ENCODE assay signal across 1 cellular context in the genomic region with DNA sequence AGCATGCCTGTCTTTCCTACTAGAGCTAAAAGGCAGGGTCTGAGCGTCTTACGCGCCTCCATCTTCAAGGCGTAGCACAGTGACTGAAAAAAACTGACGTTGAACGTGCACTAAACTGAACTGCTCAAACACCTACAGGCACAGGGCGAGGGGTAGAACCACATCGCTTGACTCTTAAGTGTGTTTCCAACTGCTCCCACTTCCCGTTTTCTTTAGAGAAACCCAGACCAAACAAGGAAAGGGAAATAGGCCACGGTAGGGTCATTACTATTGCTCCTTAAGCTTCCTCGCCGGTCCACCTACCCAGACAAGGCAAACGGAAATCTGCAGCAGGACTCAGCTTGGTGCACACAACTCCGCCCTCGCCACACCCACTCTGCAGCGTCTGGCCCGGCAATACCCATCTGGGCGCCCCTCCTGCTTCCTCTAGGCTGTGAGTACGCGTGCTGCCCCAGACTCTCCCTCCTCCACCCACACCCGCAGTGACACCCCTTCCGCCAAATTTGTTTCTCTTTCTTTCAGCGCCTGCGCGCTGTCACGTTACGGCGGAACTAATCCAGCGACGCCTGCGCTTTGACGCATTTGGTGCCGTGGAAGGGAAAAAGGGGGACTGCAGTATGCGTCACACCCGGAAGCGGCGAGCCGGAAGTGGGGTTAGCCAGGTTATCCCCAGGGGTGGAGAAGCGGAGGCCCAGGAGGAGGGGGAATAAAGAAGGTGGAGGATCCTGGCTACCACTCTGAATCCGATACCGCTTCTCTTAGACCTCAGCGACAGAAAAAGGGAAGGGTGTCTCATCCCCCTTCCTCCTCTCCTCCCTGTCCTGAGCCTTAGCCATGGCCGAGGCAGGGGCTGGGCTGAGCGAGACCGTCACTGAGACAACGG.
A peak's percentile ranks its signal among the peaks of the same experiment; 100 is the strongest.
TF ChIP-seq lines count a peak whose summit lies in the region.

A gene with protein sequence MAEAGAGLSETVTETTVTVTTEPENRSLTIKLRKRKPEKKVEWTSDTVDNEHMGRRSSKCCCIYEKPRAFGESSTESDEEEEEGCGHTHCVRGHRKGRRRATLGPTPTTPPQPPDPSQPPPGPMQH (plus strand): TSS at position 622 of the 883 bp plus-strand sequence. CDS start 213 bp downstream, at position 835.

TF ChIP-seq in SK-N-SH, 30 proteins besides CTCF, POLR2A, EP300 and RAD21 (continued from another document):
- peak; percentile 86 for TF ChIP-seq TAF1 (IDR thresholded peaks at IDR 0.05; ENCODE audit: borderline replicate concordance, low read depth, low read length)
- 0 out of 2 replicates have a peak, but pooled peaks have one; percentile 6 for TF ChIP-seq SMC3 (IDR thresholded peaks at IDR 0.05; ENCODE audit: low read depth, low read length)
- no peak for TF ChIP-seq MEF2A (IDR thresholded peaks at IDR 0.05; ENCODE audit: borderline replicate concordance, low read depth)
- no peak for TF ChIP-seq GATA2 (CRISPR knock-in tag; IDR thresholded peaks at IDR 0.05)
- TF ChIP-seq GABPA (IDR thresholded peaks at IDR 0.05; ENCODE audit: low read depth): peak; percentile 96
- TF ChIP-seq, protein P1, sequence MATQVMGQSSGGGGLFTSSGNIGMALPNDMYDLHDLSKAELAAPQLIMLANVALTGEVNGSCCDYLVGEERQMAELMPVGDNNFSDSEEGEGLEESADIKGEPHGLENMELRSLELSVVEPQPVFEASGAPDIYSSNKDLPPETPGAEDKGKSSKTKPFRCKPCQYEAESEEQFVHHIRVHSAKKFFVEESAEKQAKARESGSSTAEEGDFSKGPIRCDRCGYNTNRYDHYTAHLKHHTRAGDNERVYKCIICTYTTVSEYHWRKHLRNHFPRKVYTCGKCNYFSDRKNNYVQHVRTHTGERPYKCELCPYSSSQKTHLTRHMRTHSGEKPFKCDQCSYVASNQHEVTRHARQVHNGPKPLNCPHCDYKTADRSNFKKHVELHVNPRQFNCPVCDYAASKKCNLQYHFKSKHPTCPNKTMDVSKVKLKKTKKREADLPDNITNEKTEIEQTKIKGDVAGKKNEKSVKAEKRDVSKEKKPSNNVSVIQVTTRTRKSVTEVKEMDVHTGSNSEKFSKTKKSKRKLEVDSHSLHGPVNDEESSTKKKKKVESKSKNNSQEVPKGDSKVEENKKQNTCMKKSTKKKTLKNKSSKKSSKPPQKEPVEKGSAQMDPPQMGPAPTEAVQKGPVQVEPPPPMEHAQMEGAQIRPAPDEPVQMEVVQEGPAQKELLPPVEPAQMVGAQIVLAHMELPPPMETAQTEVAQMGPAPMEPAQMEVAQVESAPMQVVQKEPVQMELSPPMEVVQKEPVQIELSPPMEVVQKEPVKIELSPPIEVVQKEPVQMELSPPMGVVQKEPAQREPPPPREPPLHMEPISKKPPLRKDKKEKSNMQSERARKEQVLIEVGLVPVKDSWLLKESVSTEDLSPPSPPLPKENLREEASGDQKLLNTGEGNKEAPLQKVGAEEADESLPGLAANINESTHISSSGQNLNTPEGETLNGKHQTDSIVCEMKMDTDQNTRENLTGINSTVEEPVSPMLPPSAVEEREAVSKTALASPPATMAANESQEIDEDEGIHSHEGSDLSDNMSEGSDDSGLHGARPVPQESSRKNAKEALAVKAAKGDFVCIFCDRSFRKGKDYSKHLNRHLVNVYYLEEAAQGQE (IDR thresholded peaks at IDR 0.05; ENCODE audit: low read depth, low read length): peak; percentile 30; the same call in 1 of the 2 replicates
- TF ChIP-seq NFIC (IDR thresholded peaks at IDR 0.05; ENCODE audit: borderline replicate concordance): no peak; the same call in 1 of the 2 replicates
- peak; percentile 93 for TF ChIP-seq POLR2AphosphoS5 (IDR thresholded peaks at IDR 0.05; ENCODE audit: low read depth, low read length)
- 0 out of 2 replicates have a peak, but pooled peaks have one; percentile 52 for TF ChIP-seq YY1 (IDR thresholded peaks at IDR 0.05; ENCODE audit: low read depth)
- TF ChIP-seq RXRA (IDR thresholded peaks at IDR 0.05; ENCODE audit: borderline replicate concordance, low read depth): no peak
- peak; percentile 90 for TF ChIP-seq MXI1 (IDR thresholded peaks at IDR 0.05; ENCODE audit: low read depth, low read length)
- peak; percentile 82 for TF ChIP-seq SIN3A (IDR thresholded peaks at IDR 0.05; ENCODE audit: borderline replicate concordance, low read depth, low read length)
- peak; percentile 58; the same call in 1 of the 2 replicates for TF ChIP-seq FOSL2 (IDR thresholded peaks at IDR 0.05; ENCODE audit: borderline replicate concordance, low read depth)
- peak; percentile 45; the same call in 1 of the 2 replicates for TF ChIP-seq TCF12 (IDR thresholded peaks at IDR 0.05)
- no peak for TF ChIP-seq FOXM1 (IDR thresholded peaks at IDR 0.05; ENCODE audit: low read depth)
- peak; percentile 100 for TF ChIP-seq ELF1 (IDR thresholded peaks at IDR 0.05)
- TF ChIP-seq EZH2phosphoT487 (IDR thresholded peaks at IDR 0.05; ENCODE audit: borderline replicate concordance, low read depth): no peak
- TF ChIP-seq RCOR1 (IDR thresholded peaks at IDR 0.05; ENCODE audit: low read length): no peak
- TF ChIP-seq, protein P2, sequence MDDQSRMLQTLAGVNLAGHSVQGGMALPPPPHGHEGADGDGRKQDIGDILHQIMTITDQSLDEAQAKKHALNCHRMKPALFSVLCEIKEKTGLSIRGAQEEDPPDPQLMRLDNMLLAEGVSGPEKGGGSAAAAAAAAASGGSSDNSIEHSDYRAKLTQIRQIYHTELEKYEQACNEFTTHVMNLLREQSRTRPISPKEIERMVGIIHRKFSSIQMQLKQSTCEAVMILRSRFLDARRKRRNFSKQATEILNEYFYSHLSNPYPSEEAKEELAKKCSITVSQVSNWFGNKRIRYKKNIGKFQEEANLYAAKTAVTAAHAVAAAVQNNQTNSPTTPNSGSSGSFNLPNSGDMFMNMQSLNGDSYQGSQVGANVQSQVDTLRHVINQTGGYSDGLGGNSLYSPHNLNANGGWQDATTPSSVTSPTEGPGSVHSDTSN (IDR thresholded peaks at IDR 0.05): 0 out of 2 replicates have a peak, but pooled peaks have one; percentile 13
- TF ChIP-seq TEAD4 (IDR thresholded peaks at IDR 0.05; ENCODE audit: borderline replicate concordance, insufficient read depth): no peak
